ENCODE assay signal across 1 cellular context in genomic region chr14:93957751-93958566, GRCh38.
TF ChIP-seq lines count a peak whose summit lies in the region.

No MANE protein-coding gene starts in this region.

TF ChIP-seq in WTC11, 78 proteins besides CTCF, POLR2A, EP300 and RAD21 (continued from another document):
- TF ChIP-seq RELA (CRISPR knock-in tag; IDR thresholded peaks at IDR 0.05; ENCODE audit: borderline replicate concordance) (no peak), ZNF532 (CRISPR knock-in tag; IDR thresholded peaks at IDR 0.05; ENCODE audit: borderline replicate concordance) (no peak), GTF2I (CRISPR knock-in tag; conservative IDR thresholded peaks at IDR 0.05) (no peak), ZNF416 (CRISPR knock-in tag; IDR thresholded peaks at IDR 0.05) (no peak), USF1 (CRISPR knock-in tag; IDR thresholded peaks at IDR 0.05) (no peak), ZNF263 (CRISPR knock-in tag; IDR thresholded peaks at IDR 0.05; ENCODE audit: low read depth) (no peak), OVOL2 (CRISPR knock-in tag; IDR thresholded peaks at IDR 0.05; ENCODE audit: borderline replicate concordance) (no peak)
- TF ChIP-seq, protein P1, sequence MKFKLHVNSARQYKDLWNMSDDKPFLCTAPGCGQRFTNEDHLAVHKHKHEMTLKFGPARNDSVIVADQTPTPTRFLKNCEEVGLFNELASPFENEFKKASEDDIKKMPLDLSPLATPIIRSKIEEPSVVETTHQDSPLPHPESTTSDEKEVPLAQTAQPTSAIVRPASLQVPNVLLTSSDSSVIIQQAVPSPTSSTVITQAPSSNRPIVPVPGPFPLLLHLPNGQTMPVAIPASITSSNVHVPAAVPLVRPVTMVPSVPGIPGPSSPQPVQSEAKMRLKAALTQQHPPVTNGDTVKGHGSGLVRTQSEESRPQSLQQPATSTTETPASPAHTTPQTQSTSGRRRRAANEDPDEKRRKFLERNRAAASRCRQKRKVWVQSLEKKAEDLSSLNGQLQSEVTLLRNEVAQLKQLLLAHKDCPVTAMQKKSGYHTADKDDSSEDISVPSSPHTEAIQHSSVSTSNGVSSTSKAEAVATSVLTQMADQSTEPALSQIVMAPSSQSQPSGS (CRISPR knock-in tag; IDR thresholded peaks at IDR 0.05; ENCODE audit: borderline replicate concordance, low read depth): no peak
- TF ChIP-seq, protein P2, sequence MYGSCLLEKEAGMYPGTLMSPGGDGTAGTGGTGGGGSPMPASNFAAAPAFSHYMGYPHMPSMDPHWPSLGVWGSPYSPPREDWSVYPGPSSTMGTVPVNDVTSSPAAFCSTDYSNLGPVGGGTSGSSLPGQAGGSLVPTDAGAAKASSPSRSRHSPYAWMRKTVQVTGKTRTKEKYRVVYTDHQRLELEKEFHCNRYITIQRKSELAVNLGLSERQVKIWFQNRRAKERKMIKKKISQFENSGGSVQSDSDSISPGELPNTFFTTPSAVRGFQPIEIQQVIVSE (CRISPR knock-in tag; IDR thresholded peaks at IDR 0.05; ENCODE audit: borderline replicate concordance): no peak
TF ChIP-seq in WTC11: peak in this region for 0.
